ENCODE assay signal across 8 cellular contexts in genomic region chr17:46770818-46771600, GRCh38. TPM values are rescaled to one million over a fixed set of nuclear protein-coding genes. Genes with fewer than 3 reads are reported as not detected.
DNase-seq lines count a peak whose midpoint lies in the region; ATAC-seq, FAIRE-seq and TF ChIP-seq lines count a peak whose summit lies in the region.

No MANE protein-coding gene starts in this region.

- H3K79me2 ChIP-seq in DND-41 (ENCODE audit: insufficient read depth, low read length), result no peaks in the 10 kb centered on the region

- ATAC-seq in DND-41 (ENCODE audit: insufficient read depth, low read depth) (peak; percentile 52), T-helper 17 cell (peak; percentile 46), natural killer cell (peak; percentile 50 to 62 (median 56)), HG03521 (IDR thresholded peaks at IDR 0.05; ENCODE audit: unreplicated experiment) (no peak), HG03135 (IDR thresholded peaks at IDR 0.05; ENCODE audit: unreplicated experiment) (no peak)

- TF ChIP-seq CTCF in DND-41 (IDR thresholded peaks at IDR 0.05; ENCODE audit: borderline replicate concordance, extremely low read depth, low read length, poor library complexity, severe bottlenecking) (no peak), epithelial cell of proximal tubule (conservative IDR thresholded peaks at IDR 0.05; ENCODE audit: low read depth, low read length) (no peak), natural killer cell (IDR thresholded peaks at IDR 0.05) (no peak)

- H3K9ac ChIP-seq in DND-41 (ENCODE audit: low read depth, low read length), result peak overlapping the region; percentile 63

- peak; percentile 95 for FAIRE-seq in HTR-8/SVneo (lab: Jason Lieb, UNC)

- H3K4me1 Mint-ChIP-seq in T-helper 17 cell, result peaks cover 5% of the 10 kb centered on the region
- H3K4me1 Mint-ChIP-seq in natural killer cell, result peaks cover 5 to 6% of the 10 kb centered on the region in 2 donors

- H3K27me3 Mint-ChIP-seq in T-helper 17 cell (peaks cover 41% of the 10 kb centered on the region), natural killer cell (ENCODE audit: low read depth in 2 of 2) (peaks cover 3 to 7% of the 10 kb centered on the region in 2 donors)

- H3K4me1 ChIP-seq in DND-41 (ENCODE audit: insufficient read depth, low read length), result peaks cover 18% of the 10 kb centered on the region

- no peaks in the 10 kb centered on the region for H3K9me3 ChIP-seq in DND-41 (ENCODE audit: insufficient read depth, low read length, severe bottlenecking)
- H3K9me3 ChIP-seq in T-helper 17 cell (ENCODE audit: control insufficient read depth, low read length, poor library complexity, severe bottlenecking), result no peaks in the 10 kb centered on the region

- no peak overlapping the region for H3K27ac Mint-ChIP-seq in T-helper 17 cell
- peak overlapping the region in 1 of 2 donors; percentile 20 for H3K27ac Mint-ChIP-seq in natural killer cell

- no peaks in the 10 kb centered on the region for H3K27me3 ChIP-seq in DND-41 (ENCODE audit: insufficient read depth, low read length, poor library complexity)

- H3K27ac ChIP-seq in DND-41 (ENCODE audit: low read length), result no peak overlapping the region

- intact Hi-C loops in natural killer cell (cut with micrococcal nuclease), result no loop called here

- H3K36me3 Mint-ChIP-seq in T-helper 17 cell (ENCODE audit: low read depth) (no peaks in the 10 kb centered on the region), natural killer cell (no peaks in the 10 kb centered on the region)

- H3K4me3 Mint-ChIP-seq in T-helper 17 cell, result peak overlapping the region; percentile 73
- H3K4me3 Mint-ChIP-seq in natural killer cell, result peak overlapping the region; percentile 77

- peak overlapping the region; percentile 71 for H3K4me2 ChIP-seq in DND-41 (ENCODE audit: insufficient read depth, low read length)

- no peaks in the 10 kb centered on the region for H4K20me1 ChIP-seq in DND-41 (ENCODE audit: insufficient read depth, low read length)

- no peaks in the 10 kb centered on the region for H3K9me3 Mint-ChIP-seq in natural killer cell

- peak; percentile 32 for DNase-seq in DND-41
- DNase-seq in HTR-8/SVneo (ENCODE audit: insufficient read length, low spot score), result peak; percentile 71
- DNase-seq in T-helper 17 cell, result no peak
- no peak for DNase-seq in epithelial cell of proximal tubule (ENCODE audit: low read depth)
- DNase-seq in natural killer cell, result no peak
- no peak for DNase-seq in SIG-M5 (lab: John Stamatoyannopoulos, UW)

- H2AFZ ChIP-seq in DND-41 (ENCODE audit: low read depth, low read length), result peak overlapping the region; percentile 65

- H3K36me3 ChIP-seq in DND-41 (ENCODE audit: insufficient read depth, low read length), result no peaks in the 10 kb centered on the region

- H3K4me3 ChIP-seq in DND-41 (ENCODE audit: low read depth in 1 of 2, low read length in 2 of 2) (peak overlapping the region; percentile 16 to 59; a peak in 3 of 4 replicates), epithelial cell of proximal tubule (ENCODE audit: low read depth, low read length) (peak overlapping the region; percentile 51)

RNA-seq across cellular contexts. Expression of gene WNT3, which starts 47.5 kb away (rescaled TPM):
- total RNA-seq in T-helper 17 cell, result not detected
- 1.6 and 2.3 TPM in 2 replicates for total RNA-seq in epithelial cell of proximal tubule
- 1 to 10 TPM in 1 of 3 donors, under 1 TPM in 2; 0.07 to 1.4 (median 0.30) TPM for total RNA-seq in natural killer cell

Comparison
In these comparisons a context has a peak if more than half of its experiments do, and no peak if none do; other contexts are left out.
1. ATAC-seq: peak in DND-41 (single experiment), T-helper 17 cell (single experiment) and natural killer cell (3 of 3); none in HG03521 (single experiment) and HG03135 (single experiment).
2. DNase-seq: peak in DND-41 (single experiment) and HTR-8/SVneo (single experiment); none in T-helper 17 cell (0 of 3), epithelial cell of proximal tubule (single experiment), natural killer cell (single experiment) and SIG-M5 (single experiment).